Comparison of ENCODE assay signal across 8 cellular contexts in genomic region chr15:101277038-101277822, GRCh38. TPM values are rescaled to one million over a fixed set of nuclear protein-coding genes. Genes with fewer than 3 reads are reported as not detected.
DNase-seq lines count a peak whose midpoint lies in the region; ATAC-seq lines count a peak whose summit lies in the region.

SELENOS (minus strand) TSS chr15:101277485; CDS start chr15:101277417, 68 bp downstream.

- H3K4me3 Mint-ChIP-seq in CD4-positive, CD25-positive, alpha-beta regulatory T cell, result peak within 1 kb of the TSS; percentile 94 to 97 (median 96)
- H3K4me3 Mint-ChIP-seq in effector memory CD8-positive, alpha-beta T cell, result peak within 1 kb of the TSS; percentile 96

- peak within 1 kb of the TSS; percentile 90 for H3K4me3 ChIP-seq in CD4-positive, CD25-positive, alpha-beta regulatory T cell (ENCODE audit: low read depth, low read length)
- H3K4me3 ChIP-seq in mesenchymal stem cell (ENCODE audit: insufficient read depth in 1 of 2, low read depth in 1 of 2, low read length in 2 of 2), result peak within 1 kb of the TSS; percentile 90 to 95

- peak within 1 kb of the TSS in 1 of 2 experiments; percentile 90 for H2BK12ac ChIP-seq in mesenchymal stem cell (ENCODE audit: low read length in 2 of 2)

- H3K27me3 ChIP-seq in CD4-positive, CD25-positive, alpha-beta regulatory T cell (ENCODE audit: control insufficient read depth, insufficient read depth, low read length), result no peaks in the 10 kb centered on the region
- no peaks in the 10 kb centered on the region for H3K27me3 ChIP-seq in mesenchymal stem cell (ENCODE audit: control insufficient read depth in 1 of 2, insufficient read depth in 1 of 2, low read length in 2 of 2)

- no peaks in the 10 kb centered on the region for H3K9me3 ChIP-seq in CD4-positive, CD25-positive, alpha-beta regulatory T cell (ENCODE audit: control insufficient read depth in 2 of 2, low read length in 2 of 2)
- H3K9me3 ChIP-seq in mesenchymal stem cell (ENCODE audit: control insufficient read depth, low read length), result no peaks in the 10 kb centered on the region

- peak within 1 kb of the TSS; percentile 75 to 87 for H3K18ac ChIP-seq in mesenchymal stem cell (ENCODE audit: low read depth in 1 of 2, low read length in 2 of 2)

- peak within 1 kb of the TSS; percentile 71 for H3K4me2 ChIP-seq in mesenchymal stem cell (ENCODE audit: low read length, poor library complexity, severe bottlenecking)

- peak within 1 kb of the TSS; percentile 75 for H4K8ac ChIP-seq in mesenchymal stem cell (ENCODE audit: low read length)

- peaks cover 46% of the 10 kb centered on the region for H3K36me3 Mint-ChIP-seq in CD4-positive, CD25-positive, alpha-beta regulatory T cell
- H3K36me3 Mint-ChIP-seq in effector memory CD8-positive, alpha-beta T cell (ENCODE audit: insufficient read depth), result peaks cover 79% of the 10 kb centered on the region

- no peak within 1 kb of the TSS for H2AK5ac ChIP-seq in mesenchymal stem cell (ENCODE audit: low read length, severe bottlenecking)

- H3K4me1 Mint-ChIP-seq in CD4-positive, CD25-positive, alpha-beta regulatory T cell, result peaks cover 9 to 36% (median 23%) of the 10 kb centered on the region in 4 donors
- peaks cover 13 to 19% of the 10 kb centered on the region in 2 donors for H3K4me1 Mint-ChIP-seq in effector memory CD8-positive, alpha-beta T cell (ENCODE audit: low read depth in 2 of 2)

- H2AFZ ChIP-seq in mesenchymal stem cell (ENCODE audit: low read depth, low read length), result peak within 1 kb of the TSS; percentile 90

- peak within 1 kb of the TSS; percentile 66 for H2BK120ac ChIP-seq in mesenchymal stem cell (ENCODE audit: low read depth, low read length)

- H3K9me3 Mint-ChIP-seq in CD4-positive, CD25-positive, alpha-beta regulatory T cell, result peaks cover 0 to 2% (median 0%) of the 10 kb centered on the region in 7 donors
- H3K9me3 Mint-ChIP-seq in effector memory CD8-positive, alpha-beta T cell, result no peaks in the 10 kb centered on the region

- H3K27me3 Mint-ChIP-seq in CD4-positive, CD25-positive, alpha-beta regulatory T cell, result peaks cover 4% of the 10 kb centered on the region
- no peaks in the 10 kb centered on the region for H3K27me3 Mint-ChIP-seq in effector memory CD8-positive, alpha-beta T cell

- no peak within 1 kb of the TSS for H2BK5ac ChIP-seq in mesenchymal stem cell (ENCODE audit: low read depth, low read length, poor library complexity, severe bottlenecking)

- peak within 1 kb of the TSS in 1 of 2 experiments; percentile 96 for H3K14ac ChIP-seq in mesenchymal stem cell (ENCODE audit: low read length in 2 of 2)

- peak within 1 kb of the TSS; percentile 71 for H3K27ac ChIP-seq in CD4-positive, CD25-positive, alpha-beta regulatory T cell (ENCODE audit: insufficient read depth, low read length, poor library complexity, severe bottlenecking)
- peak within 1 kb of the TSS; percentile 60 for H3K27ac ChIP-seq in mesenchymal stem cell (ENCODE audit: low read length, poor library complexity, severe bottlenecking)

- peak within 1 kb of the TSS; percentile 95 for H3K9ac ChIP-seq in mesenchymal stem cell (ENCODE audit: low read length)

- H3K4ac ChIP-seq in mesenchymal stem cell (ENCODE audit: low read depth in 1 of 2, low read length in 2 of 2), result peak within 1 kb of the TSS; percentile 74 to 75

- peak within 1 kb of the TSS; percentile 86 to 98 (median 97) for H3K27ac Mint-ChIP-seq in CD4-positive, CD25-positive, alpha-beta regulatory T cell
- H3K27ac Mint-ChIP-seq in effector memory CD8-positive, alpha-beta T cell, result peak within 1 kb of the TSS; percentile 94 to 97

- peak; percentile 84 to 89 (median 85) for DNase-seq in CD4-positive, CD25-positive, alpha-beta regulatory T cell
- DNase-seq in NOMO-1 (lab: John Stamatoyannopoulos, UW; ENCODE audit: unreplicated experiment in 2 of 2), result peak; percentile 80 to 95
- DNase-seq in activated CD8-positive, alpha-beta memory T cell treated with anti-CD3 and anti-CD28 coated beads for 48 hours (ENCODE audit: low read depth in 2 of 3, low spot score in 2 of 3), result peak; percentile 68 to 85 (median 82)
- peak; percentile 80 to 85 (median 82) for DNase-seq in effector memory CD8-positive, alpha-beta T cell
- peak; percentile 89 for DNase-seq in mesenchymal stem cell
- DNase-seq in stimulated activated CD8-positive, alpha-beta memory T cell treated with anti-CD3 and anti-CD28 coated beads, Interleukin-12 subunit alpha, Interleukin-12 subunit beta, amount 100 ng/mL, for 4 hours (ENCODE audit: low read depth), result peak; percentile 81

- H2BK15ac ChIP-seq in mesenchymal stem cell (ENCODE audit: low read depth, poor library complexity, severe bottlenecking), result no peak within 1 kb of the TSS

- 1% methylated on average over 75 of the region's 91 CpGs for WGBS in mesenchymal stem cell

- H4K91ac ChIP-seq in mesenchymal stem cell (ENCODE audit: low read length), result peak within 1 kb of the TSS; percentile 87

- peak within 1 kb of the TSS in 1 of 2 experiments; percentile 96 for H3K23ac ChIP-seq in mesenchymal stem cell (ENCODE audit: low read length in 2 of 2)

- H3K4me1 ChIP-seq in CD4-positive, CD25-positive, alpha-beta regulatory T cell (ENCODE audit: control insufficient read depth, insufficient read depth, low read length, poor library complexity, severe bottlenecking), result peaks cover 15% of the 10 kb centered on the region
- H3K4me1 ChIP-seq in mesenchymal stem cell (ENCODE audit: control insufficient read depth, insufficient read depth, low read depth, low read length), result peaks cover 7% of the 10 kb centered on the region

- H3K79me1 ChIP-seq in mesenchymal stem cell (replicated peaks; ENCODE audit: low read length, poor library complexity, severe bottlenecking), result peaks cover 12% of the 10 kb centered on the region

- ATAC-seq in CD4-positive, CD25-positive, alpha-beta regulatory T cell (ENCODE audit: low read depth in 2 of 2), result peak; percentile 96
- peak; percentile 90 for ATAC-seq in GM19351 (IDR thresholded peaks at IDR 0.05; ENCODE audit: unreplicated experiment)
- ATAC-seq in HG03469 (IDR thresholded peaks at IDR 0.05; ENCODE audit: unreplicated experiment), result peak; percentile 74
- peak; percentile 93 for ATAC-seq in effector memory CD8-positive, alpha-beta T cell (replicated peaks)

- H3K36me3 ChIP-seq in CD4-positive, CD25-positive, alpha-beta regulatory T cell (ENCODE audit: control insufficient read depth, insufficient read depth, low read length), result peaks cover 45% of the 10 kb centered on the region
- peaks cover 24 to 66% of the 10 kb centered on the region in 2 experiments for H3K36me3 ChIP-seq in mesenchymal stem cell (ENCODE audit: control insufficient read depth in 1 of 2, insufficient read depth in 2 of 2, low read depth in 1 of 2, low read length in 2 of 2)

RNA-seq across cellular contexts. Expression of gene SELENOS, which starts in this region (rescaled TPM):
- total RNA-seq in CD4-positive, CD25-positive, alpha-beta regulatory T cell, result 32.3 TPM
- 10 to 100 TPM; 56.8 to 72.5 (median 60.0) TPM for polyA plus RNA-seq in CD4-positive, CD25-positive, alpha-beta regulatory T cell
- polyA plus RNA-seq in mesenchymal stem cell (2013, experiment 1 of 2), result 89.5 TPM
- 95.2 TPM for polyA plus RNA-seq in mesenchymal stem cell (2013, experiment 2 of 2)

Comparison
In these comparisons a context has a peak if more than half of its experiments do, and no peak if none do; other contexts are left out.
1. Peak in every context shown above with its lines: DNase-seq, ATAC-seq, H3K4me3 ChIP-seq and H3K27ac ChIP-seq.